In genomic region chr5:137176609-137177008, GRCh38 we compare ENCODE assay signal across 30 cellular contexts.
DNase-seq lines count a peak whose midpoint lies in the region; ATAC-seq and TF ChIP-seq lines count a peak whose summit lies in the region.
"Had no signal": no experiment of that assay in that cellular context is flagged by ENCODE, and none has a peak within 500 bp of the region (broad histone marks: within the 10 kb centered on the region; RNA-seq: fewer than 3 reads in every experiment).

No MANE protein-coding gene starts in this region.

- POLR2A ChIA-PET in SK-N-SH (lab: Yijun Ruan, JAX): no interaction called here

- no peaks in the 10 kb centered on the region for H3K9me3 ChIP-seq in SK-N-SH
- H3K9me3 ChIP-seq: A549; BE2C; BLaER1; BLaER1 treated with 17β-estradiol and CSF1 and Interleukin-3, amounts not matched to agents 10 nM and 100 nM; Caco-2 had no signal

- H3K4me2 ChIP-seq in SK-N-SH: no peak overlapping the region
- H3K4me2 ChIP-seq: A549; BLaER1; BLaER1 treated with 17β-estradiol and CSF1 and Interleukin-3, amounts not matched to agents 10 nM and 100 nM had no signal

- CTCF ChIA-PET in SK-N-SH (lab: Yijun Ruan, JAX): interaction anchor here (1.5 kb wide), 1 partner anchor 17 kb away, joined by 3 read pairs; no protein-coding TSS in a partner anchor

- 41% methylated on average over 2 of the region's 2 CpGs for WGBS in SK-N-SH (ENCODE audit: low lambda C conversion rate)

- DNase-seq in SK-N-SH (no peak), AG10803 (ENCODE audit: low read depth) (peak; percentile 6)
- no peak for DNase-seq in stimulated activated naive CD8-positive, alpha-beta T cell treated with anti-CD3 and anti-CD28 coated beads, Interleukin-15, Interleukin-2, amounts not matched to agents 100 U/mL and 50 U/mL, for 24 hours
- DNase-seq: 8988T; ACHN; AML-193; BE2C; Calu3; CD4-positive, alpha-beta memory T cell; CD4-positive, alpha-beta T cell; CD4-positive, CD25-positive, alpha-beta regulatory T cell; CD8-positive, alpha-beta memory T cell; CD8-positive, alpha-beta T cell; COR-L47; DMS 273 treated with DMSO at 0.1 percent for 48 hours; DMS153; DMS53; DMS79; DMS79 treated with DMSO at 0.1 percent for 48 hours; DND-41; EL had no signal

- TF ChIP-seq RAD21 in SK-N-SH (IDR thresholded peaks at IDR 0.05; ENCODE audit: low read length): no peak

- H3K9ac ChIP-seq in SK-N-SH: no peak overlapping the region
- H3K9ac ChIP-seq: BLaER1; BLaER1 treated with 17β-estradiol and CSF1 and Interleukin-3, amounts not matched to agents 10 nM and 100 nM had no signal

- peaks cover 3% of the 10 kb centered on the region; the same call in 1 of the 2 replicates for H3K79me2 ChIP-seq in SK-N-SH (ENCODE audit: insufficient read depth)

- TF ChIP-seq EP300 in SK-N-SH (IDR thresholded peaks at IDR 0.05; ENCODE audit: borderline replicate concordance in 1 of 2, low read depth in 1 of 2, low read length in 1 of 2): peak in 1 of 2 experiments; percentile 78; a peak in 2 of 4 replicates

- no peaks in the 10 kb centered on the region for H4K20me1 ChIP-seq in SK-N-SH (ENCODE audit: insufficient read depth)
- H4K20me1 ChIP-seq: BLaER1; BLaER1 treated with 17β-estradiol and CSF1 and Interleukin-3, amounts not matched to agents 10 nM and 100 nM had no signal

- H3F3A ChIP-seq in SK-N-SH (replicated peaks; ENCODE audit: insufficient read depth): no peaks in the 10 kb centered on the region

- H3K4me3 ChIP-seq in SK-N-SH (ENCODE audit: low read depth in 2 of 2, low read length in 1 of 2) (no peak overlapping the region), AG10803 (ENCODE audit: low read length) (no peak overlapping the region)
- H3K4me3 ChIP-seq: A549; BLaER1; BLaER1 treated with 17β-estradiol and CSF1 and Interleukin-3, amounts not matched to agents 10 nM and 100 nM had no signal

- TF ChIP-seq CTCF in SK-N-SH (IDR thresholded peaks at IDR 0.05) (no peak), AG10803 (conservative IDR thresholded peaks at IDR 0.05; ENCODE audit: low read length) (no peak), VCaP (conservative IDR thresholded peaks at IDR 0.05) (no peak)

- H3K27me3 ChIP-seq in SK-N-SH (ENCODE audit: insufficient read depth): no peaks in the 10 kb centered on the region
- H3K27me3 ChIP-seq: BE2C; BLaER1; BLaER1 treated with 17β-estradiol and CSF1 and Interleukin-3, amounts not matched to agents 10 nM and 100 nM had no signal

- no peaks in the 10 kb centered on the region for H3K36me3 ChIP-seq in SK-N-SH (replicated peaks in 1 of 2; ENCODE audit: control insufficient read depth in 1 of 2, insufficient read depth in 2 of 2, low read length in 1 of 2)
- H3K36me3 ChIP-seq: BE2C; BLaER1; BLaER1 treated with 17β-estradiol and CSF1 and Interleukin-3, amounts not matched to agents 10 nM and 100 nM had no signal

- H3K9me2 ChIP-seq in SK-N-SH: no peaks in the 10 kb centered on the region

- H3K27ac ChIP-seq in SK-N-SH (ENCODE audit: low read depth in 2 of 2, low read length in 1 of 2) (peak overlapping the region in 1 of 2 experiments; percentile 34; a peak in 1 of 4 replicates), VCaP (peak overlapping the region; percentile 4; the same call in 1 of the 2 replicates)
- H3K27ac ChIP-seq: 22Rv1; A549; BLaER1; BLaER1 treated with 17β-estradiol and CSF1 and Interleukin-3, amounts not matched to agents 10 nM and 100 nM; C4-2B had no signal

- H3K4me1 ChIP-seq in SK-N-SH (ENCODE audit: control insufficient read depth in 1 of 2, insufficient read depth in 2 of 2, low read depth in 1 of 2, low read length in 1 of 2): peaks cover 0 to 47% of the 10 kb centered on the region in 2 experiments; a peak in 2 of 4 replicates
- H3K4me1 ChIP-seq: A549, BE2C, Caco-2 had no signal

- ATAC-seq in SK-N-SH treated with all-trans-retinoic acid at 6 μM for 48 hours (no peak), HG02588 (IDR thresholded peaks at IDR 0.05; ENCODE audit: unreplicated experiment) (no peak)
- no peak for ATAC-seq in stimulated activated naive CD8-positive, alpha-beta T cell treated with anti-CD3 and anti-CD28 coated beads, Interleukin-15, Interleukin-2, amounts not matched to agents 100 U/mL and 50 U/mL, for 24 hours
- ATAC-seq: A549; CD8-positive, alpha-beta T cell had no signal

- no peak overlapping the region for H2AFZ ChIP-seq in SK-N-SH (ENCODE audit: low read depth)

TF ChIP-seq in SK-N-SH, 30 proteins besides CTCF, POLR2A, EP300 and RAD21:
- TF ChIP-seq POLR2AphosphoS5 (IDR thresholded peaks at IDR 0.05; ENCODE audit: low read depth, low read length): no peak
- no peak for TF ChIP-seq FOXM1 (IDR thresholded peaks at IDR 0.05; ENCODE audit: low read depth)
- no peak for TF ChIP-seq REST (IDR thresholded peaks at IDR 0.05; ENCODE audit: low read depth, low read length)
- no peak for TF ChIP-seq FOXJ3 (CRISPR knock-in tag; IDR thresholded peaks at IDR 0.05)
- peak; percentile 39 for TF ChIP-seq CHD2 (IDR thresholded peaks at IDR 0.05; ENCODE audit: low read length, partially characterized antibody)
- peak; percentile 60; the same call in 1 of the 2 replicates for TF ChIP-seq RCOR1 (IDR thresholded peaks at IDR 0.05; ENCODE audit: low read length)

TF ChIP-seq in SK-N-SH treated with all-trans-retinoic acid at 6 μM for 48 hours, 23 proteins besides CTCF, POLR2A, EP300 and RAD21:
- TF ChIP-seq ISL1 (CRISPR knock-in tag; IDR thresholded peaks at IDR 0.05) (no peak), BACH2 (CRISPR knock-in tag; IDR thresholded peaks at IDR 0.05; ENCODE audit: borderline replicate concordance) (no peak), ZNF70 (CRISPR knock-in tag; IDR thresholded peaks at IDR 0.05) (no peak)
